In genomic region chr3:178059836-178060235, GRCh38 we compare ENCODE assay signal across 20 cellular contexts.
A peak's percentile ranks its signal among the peaks of the same experiment; 100 is the strongest.
DNase-seq lines count a peak whose midpoint lies in the region; ATAC-seq and TF ChIP-seq lines count a peak whose summit lies in the region.
"Had no signal": no experiment of that assay in that cellular context is flagged by ENCODE, and none has a peak within 500 bp of the region (broad histone marks: within the 10 kb centered on the region; RNA-seq: fewer than 3 reads in every experiment).

No MANE protein-coding gene starts in this region.

- H3K27me3 ChIP-seq in muscle layer of colon (ENCODE audit: control insufficient read depth in 1 of 2, insufficient read depth in 2 of 2, low read length in 2 of 2) (no peaks in the 10 kb centered on the region), upper lobe of right lung (no peaks in the 10 kb centered on the region), stomach (no peaks in the 10 kb centered on the region)
- H3K27me3 ChIP-seq: foreskin keratinocyte, SJSA1 had no signal

- TF ChIP-seq EP300 in stomach (IDR thresholded peaks at IDR 0.05) = no peak

- H3K9ac ChIP-seq in muscle layer of colon (ENCODE audit: low read length) = no peak overlapping the region

- peak overlapping the region; percentile 9 for H3K4me3 ChIP-seq in epithelial cell of proximal tubule (ENCODE audit: low read depth, low read length)
- no peak overlapping the region for H3K4me3 ChIP-seq in muscle layer of colon (ENCODE audit: low read depth in 1 of 2, low read length in 2 of 2)
- no peak overlapping the region for H3K4me3 ChIP-seq in upper lobe of right lung
- no peak overlapping the region for H3K4me3 ChIP-seq in stomach
- H3K4me3 ChIP-seq: SJSA1, thoracic aorta had no signal

- no peak for TF ChIP-seq CTCF in epithelial cell of proximal tubule (conservative IDR thresholded peaks at IDR 0.05; ENCODE audit: low read depth, low read length)
- TF ChIP-seq CTCF in upper lobe of right lung (IDR thresholded peaks at IDR 0.05) = no peak
- TF ChIP-seq CTCF in stomach (IDR thresholded peaks at IDR 0.05) = no peak

- H3K36me3 ChIP-seq in muscle layer of colon (ENCODE audit: insufficient read depth, low read length) (no peaks in the 10 kb centered on the region), upper lobe of right lung (no peaks in the 10 kb centered on the region), stomach (no peaks in the 10 kb centered on the region)
- H3K36me3 ChIP-seq: SJSA1, thoracic aorta had no signal

- H3K4me1 ChIP-seq in muscle layer of colon (ENCODE audit: insufficient read depth, low read length) (peaks cover 31% of the 10 kb centered on the region), upper lobe of right lung (no peaks in the 10 kb centered on the region), stomach (peaks cover 0 to 28% (median 14%) of the 10 kb centered on the region in 4 donors)
- H3K4me1 ChIP-seq: foreskin keratinocyte, SJSA1 had no signal

- WGBS in stomach, 5 donors = 78 to 89% (median 84%) methylated on average over 6 of the region's 6 CpGs

- H3K27ac ChIP-seq in muscle layer of colon (ENCODE audit: low read depth, low read length) (peak overlapping the region; percentile 68), upper lobe of right lung (peak overlapping the region; percentile 12), stomach (peak overlapping the region in 2 of 5 donors; percentile 7 to 24)
- H3K27ac ChIP-seq: foreskin keratinocyte, SJSA1, thoracic aorta had no signal

- H3K9me3 ChIP-seq in muscle layer of colon (ENCODE audit: low read length) = no peaks in the 10 kb centered on the region
- no peaks in the 10 kb centered on the region for H3K9me3 ChIP-seq in upper lobe of right lung
- no peaks in the 10 kb centered on the region for H3K9me3 ChIP-seq in stomach
- H3K9me3 ChIP-seq: SJSA1, thoracic aorta had no signal

- no peak for ATAC-seq in upper lobe of right lung
- ATAC-seq in GM19023 (IDR thresholded peaks at IDR 0.05; ENCODE audit: unreplicated experiment) = no peak
- ATAC-seq: activated CD8-positive, alpha-beta T cell treated with anti-CD3 and anti-CD28 coated beads for 36 hours; foreskin keratinocyte had no signal

- no peak for TF ChIP-seq POLR2A in stomach (IDR thresholded peaks at IDR 0.05)

- peak; percentile 29 for DNase-seq in HCEC 1CT
- no peak for DNase-seq in epithelial cell of proximal tubule (ENCODE audit: low read depth)
- DNase-seq in upper lobe of right lung = no peak
- DNase-seq in stomach = no peak
- DNase-seq in head of caudate nucleus = no peak
- DNase-seq in HPDE6-E6E7 (ENCODE audit: extremely low spot score) = no peak
- DNase-seq: activated B cell treated with CpG ODN at 0.5 μM for 24 hours; activated CD8-positive, alpha-beta T cell treated with anti-CD3 and anti-CD28 coated beads for 36 hours; activated naive CD4-positive, alpha-beta T cell treated with anti-CD3 and anti-CD28 coated beads, Interleukin-2, amount 50 U/mL, for 16 hours; activated T-cell treated with anti-CD3 and anti-CD28 coated beads, Interleukin-2, amount 50 U/mL, for 24 hours; AML-193; effector memory CD4-positive, alpha-beta T cell; foreskin keratinocyte; GOT3; NCI-H774; nephron progenitor cell had no signal

- intact Hi-C loops in upper lobe of right lung (cut with DNase I) = no loop called here
- intact Hi-C loops in stomach (cut with DNase I; ENCODE audit: low total_unique reads) = no loop called here
- intact Hi-C loops in head of caudate nucleus (cut with DNase I) = no loop called here
